8 cellular contexts compared by ENCODE assay signal in the genomic region with DNA sequence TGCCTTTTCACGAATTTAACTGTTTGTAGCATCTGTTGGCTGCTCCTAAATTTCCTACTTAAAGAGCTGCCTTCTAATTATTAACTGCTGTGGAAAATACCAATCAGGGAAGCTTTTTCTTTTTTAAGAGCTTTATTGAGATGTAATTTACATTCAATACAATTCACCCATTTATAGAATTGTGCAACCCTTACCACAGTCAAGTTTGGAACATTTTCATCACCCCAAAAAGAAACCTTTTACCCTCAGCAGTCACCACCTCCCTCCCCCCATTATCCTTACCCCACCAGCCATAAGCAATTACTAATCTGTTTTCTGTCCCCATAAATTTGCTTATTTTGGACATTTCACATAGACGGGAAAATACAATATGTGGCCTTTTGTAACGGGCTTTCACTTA. TPM values are rescaled to one million over a fixed set of nuclear protein-coding genes. Genes with fewer than 3 reads are reported as not detected.
DNase-seq lines count a peak whose midpoint lies in the region; ATAC-seq and TF ChIP-seq lines count a peak whose summit lies in the region.

No MANE protein-coding gene starts in this region.

- peaks cover 42 to 47% (median 44%) of the 10 kb centered on the region in 4 donors for H3K4me1 ChIP-seq in esophagus muscularis mucosa
- H3K4me1 ChIP-seq in psoas muscle: peaks cover 39% of the 10 kb centered on the region

- H3K4me3 ChIP-seq in GM08714 (ENCODE audit: low read length) (peak overlapping the region; percentile 97), esophagus muscularis mucosa (peak overlapping the region; percentile 72 to 84 (median 77)), psoas muscle (peak overlapping the region; percentile 87)

- TF ChIP-seq CTCF in esophagus muscularis mucosa (IDR thresholded peaks at IDR 0.05) (no peak), psoas muscle (IDR thresholded peaks at IDR 0.05) (no peak)

- ATAC-seq in psoas muscle (no peak), HG02973 (IDR thresholded peaks at IDR 0.05; ENCODE audit: unreplicated experiment) (no peak), HG02840 (IDR thresholded peaks at IDR 0.05; ENCODE audit: low FRiP score, unreplicated experiment) (no peak), GM18861 (IDR thresholded peaks at IDR 0.05; ENCODE audit: unreplicated experiment) (no peak)

- no peak for TF ChIP-seq EP300 in esophagus muscularis mucosa (IDR thresholded peaks at IDR 0.05)

- peak; percentile 28 for DNase-seq in RKO (ENCODE audit: low spot score)
- DNase-seq in esophagus muscularis mucosa (ENCODE audit: extremely low spot score): no peak
- DNase-seq in psoas muscle: no peak
- DNase-seq in NCI-H146 treated with DMSO at 0.1 percent for 48 hours (lab: John Stamatoyannopoulos, UW; ENCODE audit: unreplicated experiment): no peak

- H3K36me3 ChIP-seq in esophagus muscularis mucosa (peaks cover 0 to 9% (median 5%) of the 10 kb centered on the region in 4 donors), psoas muscle (ENCODE audit: insufficient read depth in 1 of 2, low read depth in 1 of 2) (peaks cover 3 to 5% of the 10 kb centered on the region in 2 donors)

- TF ChIP-seq POLR2A in esophagus muscularis mucosa (IDR thresholded peaks at IDR 0.05; ENCODE audit: low read depth): no peak

- intact Hi-C loops in esophagus muscularis mucosa (cut with DNase I) (loop anchor here (5.0 kb wide), 1 partner anchor 154 kb away; a partner anchor contains a TSS), psoas muscle (cut with DNase I) (loop anchor here (5.0 to 10.0 kb wide), 4 partner anchors 64 to 154 kb away; a partner anchor contains a TSS)

- H3K27me3 ChIP-seq in esophagus muscularis mucosa (no peaks in the 10 kb centered on the region), psoas muscle (ENCODE audit: insufficient read depth in 3 of 3, low read length in 2 of 3) (no peaks in the 10 kb centered on the region)

- 10% methylated on average over 3 of the region's 3 CpGs for WGBS in esophagus muscularis mucosa
- WGBS in psoas muscle, 3 donors: 11 to 14% (median 12%) methylated on average over 3 of the region's 3 CpGs

- H3K9me3 ChIP-seq in esophagus muscularis mucosa: no peaks in the 10 kb centered on the region
- no peaks in the 10 kb centered on the region for H3K9me3 ChIP-seq in psoas muscle

- peak overlapping the region; percentile 94 to 98 (median 96) for H3K27ac ChIP-seq in esophagus muscularis mucosa (replicated peaks in 1 of 4)
- peak overlapping the region; percentile 97 for H3K27ac ChIP-seq in psoas muscle

RNA-seq across cellular contexts. Expression of a gene that starts 1.4 kb away (rescaled TPM):
- total RNA-seq in esophagus muscularis mucosa (10 to 100 TPM; 18.7 to 34.5 (median 26.3) TPM), psoas muscle (10 to 100 TPM; 24.4 to 41.4 (median 38.5) TPM)
- 10 to 100 TPM; 13.0 to 21.6 (median 20.1) TPM for polyA plus RNA-seq in psoas muscle
